Comparison of ENCODE assay signal across 1 cellular context in the genomic region with DNA sequence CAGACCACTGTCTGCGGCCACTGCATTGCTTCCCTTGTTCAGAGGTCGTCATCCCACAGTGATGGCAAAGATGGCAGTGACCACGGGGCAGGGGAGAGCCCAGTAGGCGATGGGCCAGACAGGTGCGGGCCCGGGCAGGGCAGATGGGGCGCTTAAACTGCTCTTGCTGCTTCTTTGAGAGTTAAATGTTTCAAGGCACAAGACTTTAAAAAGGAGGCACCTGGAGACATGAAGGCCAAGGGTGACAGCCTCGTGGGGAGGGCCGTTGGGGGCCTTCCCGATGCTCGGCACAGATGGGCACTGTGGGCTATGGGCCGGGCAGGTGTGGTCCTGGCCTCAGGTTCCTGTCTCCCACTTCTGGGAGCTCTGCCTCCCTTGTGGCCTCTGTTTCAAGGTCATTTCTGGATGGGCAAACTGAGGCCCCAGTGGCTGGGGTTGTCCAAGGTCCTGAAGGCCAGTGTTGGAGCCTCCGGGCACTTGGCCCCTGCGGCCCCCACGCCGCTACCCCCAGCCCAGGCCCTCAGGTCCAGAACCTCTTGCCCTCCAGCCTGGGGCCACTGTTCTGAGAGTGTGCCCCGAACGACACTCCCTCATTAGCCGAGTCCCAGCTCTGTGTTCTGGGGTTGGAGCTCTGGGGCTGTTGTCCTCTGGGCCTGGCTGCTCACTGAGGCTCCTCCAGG.
TF ChIP-seq lines count a peak whose summit lies in the region.

No MANE protein-coding gene starts in this region.

TF ChIP-seq in K562, 482 proteins besides CTCF, POLR2A, EP300 and RAD21 (continued from another document):
- TF ChIP-seq, protein P1, sequence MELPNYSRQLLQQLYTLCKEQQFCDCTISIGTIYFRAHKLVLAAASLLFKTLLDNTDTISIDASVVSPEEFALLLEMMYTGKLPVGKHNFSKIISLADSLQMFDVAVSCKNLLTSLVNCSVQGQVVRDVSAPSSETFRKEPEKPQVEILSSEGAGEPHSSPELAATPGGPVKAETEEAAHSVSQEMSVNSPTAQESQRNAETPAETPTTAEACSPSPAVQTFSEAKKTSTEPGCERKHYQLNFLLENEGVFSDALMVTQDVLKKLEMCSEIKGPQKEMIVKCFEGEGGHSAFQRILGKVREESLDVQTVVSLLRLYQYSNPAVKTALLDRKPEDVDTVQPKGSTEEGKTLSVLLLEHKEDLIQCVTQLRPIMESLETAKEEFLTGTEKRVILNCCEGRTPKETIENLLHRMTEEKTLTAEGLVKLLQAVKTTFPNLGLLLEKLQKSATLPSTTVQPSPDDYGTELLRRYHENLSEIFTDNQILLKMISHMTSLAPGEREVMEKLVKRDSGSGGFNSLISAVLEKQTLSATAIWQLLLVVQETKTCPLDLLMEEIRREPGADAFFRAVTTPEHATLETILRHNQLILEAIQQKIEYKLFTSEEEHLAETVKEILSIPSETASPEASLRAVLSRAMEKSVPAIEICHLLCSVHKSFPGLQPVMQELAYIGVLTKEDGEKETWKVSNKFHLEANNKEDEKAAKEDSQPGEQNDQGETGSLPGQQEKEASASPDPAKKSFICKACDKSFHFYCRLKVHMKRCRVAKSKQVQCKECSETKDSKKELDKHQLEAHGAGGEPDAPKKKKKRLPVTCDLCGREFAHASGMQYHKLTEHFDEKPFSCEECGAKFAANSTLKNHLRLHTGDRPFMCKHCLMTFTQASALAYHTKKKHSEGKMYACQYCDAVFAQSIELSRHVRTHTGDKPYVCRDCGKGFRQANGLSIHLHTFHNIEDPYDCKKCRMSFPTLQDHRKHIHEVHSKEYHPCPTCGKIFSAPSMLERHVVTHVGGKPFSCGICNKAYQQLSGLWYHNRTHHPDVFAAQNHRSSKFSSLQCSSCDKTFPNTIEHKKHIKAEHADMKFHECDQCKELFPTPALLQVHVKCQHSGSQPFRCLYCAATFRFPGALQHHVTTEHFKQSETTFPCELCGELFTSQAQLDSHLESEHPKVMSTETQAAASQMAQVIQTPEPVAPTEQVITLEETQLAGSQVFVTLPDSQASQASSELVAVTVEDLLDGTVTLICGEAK (IDR thresholded peaks at IDR 0.05): no peak
- TF ChIP-seq, protein P1 (CRISPR knock-in tag; IDR thresholded peaks at IDR 0.05): 0 out of 2 replicates have a peak, but pooled peaks have one; percentile 18
- TF ChIP-seq, protein P2, sequence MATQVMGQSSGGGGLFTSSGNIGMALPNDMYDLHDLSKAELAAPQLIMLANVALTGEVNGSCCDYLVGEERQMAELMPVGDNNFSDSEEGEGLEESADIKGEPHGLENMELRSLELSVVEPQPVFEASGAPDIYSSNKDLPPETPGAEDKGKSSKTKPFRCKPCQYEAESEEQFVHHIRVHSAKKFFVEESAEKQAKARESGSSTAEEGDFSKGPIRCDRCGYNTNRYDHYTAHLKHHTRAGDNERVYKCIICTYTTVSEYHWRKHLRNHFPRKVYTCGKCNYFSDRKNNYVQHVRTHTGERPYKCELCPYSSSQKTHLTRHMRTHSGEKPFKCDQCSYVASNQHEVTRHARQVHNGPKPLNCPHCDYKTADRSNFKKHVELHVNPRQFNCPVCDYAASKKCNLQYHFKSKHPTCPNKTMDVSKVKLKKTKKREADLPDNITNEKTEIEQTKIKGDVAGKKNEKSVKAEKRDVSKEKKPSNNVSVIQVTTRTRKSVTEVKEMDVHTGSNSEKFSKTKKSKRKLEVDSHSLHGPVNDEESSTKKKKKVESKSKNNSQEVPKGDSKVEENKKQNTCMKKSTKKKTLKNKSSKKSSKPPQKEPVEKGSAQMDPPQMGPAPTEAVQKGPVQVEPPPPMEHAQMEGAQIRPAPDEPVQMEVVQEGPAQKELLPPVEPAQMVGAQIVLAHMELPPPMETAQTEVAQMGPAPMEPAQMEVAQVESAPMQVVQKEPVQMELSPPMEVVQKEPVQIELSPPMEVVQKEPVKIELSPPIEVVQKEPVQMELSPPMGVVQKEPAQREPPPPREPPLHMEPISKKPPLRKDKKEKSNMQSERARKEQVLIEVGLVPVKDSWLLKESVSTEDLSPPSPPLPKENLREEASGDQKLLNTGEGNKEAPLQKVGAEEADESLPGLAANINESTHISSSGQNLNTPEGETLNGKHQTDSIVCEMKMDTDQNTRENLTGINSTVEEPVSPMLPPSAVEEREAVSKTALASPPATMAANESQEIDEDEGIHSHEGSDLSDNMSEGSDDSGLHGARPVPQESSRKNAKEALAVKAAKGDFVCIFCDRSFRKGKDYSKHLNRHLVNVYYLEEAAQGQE (CRISPR knock-in tag; IDR thresholded peaks at IDR 0.05; ENCODE audit: low read depth): peak; percentile 73; the same call in 1 of the 2 replicates
- TF ChIP-seq ZC3H4 (CRISPR knock-in tag; IDR thresholded peaks at IDR 0.05; ENCODE audit: borderline replicate concordance) (peak; percentile 93), TEAD4 (IDR thresholded peaks at IDR 0.05; ENCODE audit: low read length) (no peak), TEAD4 (CRISPR knock-in tag; IDR thresholded peaks at IDR 0.05; ENCODE audit: borderline replicate concordance) (peak; percentile 80; the same call in 1 of the 2 replicates), ZNF282 (CRISPR knock-in tag; IDR thresholded peaks at IDR 0.05) (peak; percentile 26; the same call in 1 of the 2 replicates), ZBTB1 (CRISPR knock-in tag; IDR thresholded peaks at IDR 0.05; ENCODE audit: borderline replicate concordance, low read depth) (0 out of 2 replicates have a peak, but pooled peaks have one; percentile 41), FUS (optimal IDR thresholded peaks at IDR 0.05; ENCODE audit: low read depth, low read length) (no peak), ESRRA (IDR thresholded peaks at IDR 0.05; ENCODE audit: borderline replicate concordance, low read depth) (peak; percentile 92), MECOM (CRISPR knock-in tag; IDR thresholded peaks at IDR 0.05) (no peak), EHMT2 (IDR thresholded peaks at IDR 0.05) (peak; percentile 86), CHCHD3 (CRISPR knock-in tag; IDR thresholded peaks at IDR 0.05) (no peak), IRF2 (CRISPR knock-in tag; IDR thresholded peaks at IDR 0.05) (0 out of 2 replicates have a peak, but pooled peaks have one; percentile 78), NR3C1 (CRISPR knock-in tag; IDR thresholded peaks at IDR 0.05) (0 out of 2 replicates have a peak, but pooled peaks have one; percentile 45), MIER1 (IDR thresholded peaks at IDR 0.05; ENCODE audit: low read depth) (peak; percentile 88), BRD9 (IDR thresholded peaks at IDR 0.05; ENCODE audit: low read depth, partially characterized antibody) (no peak), BRCA1 (IDR thresholded peaks at IDR 0.05) (no peak), BRCA1 (CRISPR knock-in tag; IDR thresholded peaks at IDR 0.05) (peak; percentile 80; the same call in 1 of the 2 replicates), PCBP1 (IDR thresholded peaks at IDR 0.05; ENCODE audit: low read depth, low read length, poor library complexity, severe bottlenecking) (peak; percentile 56)
- TF ChIP-seq, protein P3, sequence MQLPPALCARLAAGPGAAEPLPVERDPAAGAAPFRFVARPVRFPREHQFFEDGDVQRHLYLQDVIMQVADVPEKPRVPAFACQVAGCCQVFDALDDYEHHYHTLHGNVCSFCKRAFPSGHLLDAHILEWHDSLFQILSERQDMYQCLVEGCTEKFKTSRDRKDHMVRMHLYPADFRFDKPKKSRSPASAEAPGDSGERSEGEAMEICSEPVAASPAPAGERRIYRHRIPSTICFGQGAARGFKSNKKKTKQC (CRISPR knock-in tag; IDR thresholded peaks at IDR 0.05): peak; percentile 44; the same call in 1 of the 2 replicates
- TF ChIP-seq, protein P4, sequence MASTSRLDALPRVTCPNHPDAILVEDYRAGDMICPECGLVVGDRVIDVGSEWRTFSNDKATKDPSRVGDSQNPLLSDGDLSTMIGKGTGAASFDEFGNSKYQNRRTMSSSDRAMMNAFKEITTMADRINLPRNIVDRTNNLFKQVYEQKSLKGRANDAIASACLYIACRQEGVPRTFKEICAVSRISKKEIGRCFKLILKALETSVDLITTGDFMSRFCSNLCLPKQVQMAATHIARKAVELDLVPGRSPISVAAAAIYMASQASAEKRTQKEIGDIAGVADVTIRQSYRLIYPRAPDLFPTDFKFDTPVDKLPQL (IDR thresholded peaks at IDR 0.05; ENCODE audit: extremely low read depth, insufficient read length): no peak
- TF ChIP-seq, protein P5, sequence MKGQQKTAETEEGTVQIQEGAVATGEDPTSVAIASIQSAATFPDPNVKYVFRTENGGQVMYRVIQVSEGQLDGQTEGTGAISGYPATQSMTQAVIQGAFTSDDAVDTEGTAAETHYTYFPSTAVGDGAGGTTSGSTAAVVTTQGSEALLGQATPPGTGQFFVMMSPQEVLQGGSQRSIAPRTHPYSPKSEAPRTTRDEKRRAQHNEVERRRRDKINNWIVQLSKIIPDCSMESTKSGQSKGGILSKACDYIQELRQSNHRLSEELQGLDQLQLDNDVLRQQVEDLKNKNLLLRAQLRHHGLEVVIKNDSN (CRISPR knock-in tag; IDR thresholded peaks at IDR 0.05): peak; percentile 37; the same call in 1 of the 2 replicates
- TF ChIP-seq, protein P6, sequence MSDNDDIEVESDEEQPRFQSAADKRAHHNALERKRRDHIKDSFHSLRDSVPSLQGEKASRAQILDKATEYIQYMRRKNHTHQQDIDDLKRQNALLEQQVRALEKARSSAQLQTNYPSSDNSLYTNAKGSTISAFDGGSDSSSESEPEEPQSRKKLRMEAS (CRISPR knock-in tag; IDR thresholded peaks at IDR 0.05): peak; percentile 27; the same call in 1 of the 2 replicates
- TF ChIP-seq, protein P7, sequence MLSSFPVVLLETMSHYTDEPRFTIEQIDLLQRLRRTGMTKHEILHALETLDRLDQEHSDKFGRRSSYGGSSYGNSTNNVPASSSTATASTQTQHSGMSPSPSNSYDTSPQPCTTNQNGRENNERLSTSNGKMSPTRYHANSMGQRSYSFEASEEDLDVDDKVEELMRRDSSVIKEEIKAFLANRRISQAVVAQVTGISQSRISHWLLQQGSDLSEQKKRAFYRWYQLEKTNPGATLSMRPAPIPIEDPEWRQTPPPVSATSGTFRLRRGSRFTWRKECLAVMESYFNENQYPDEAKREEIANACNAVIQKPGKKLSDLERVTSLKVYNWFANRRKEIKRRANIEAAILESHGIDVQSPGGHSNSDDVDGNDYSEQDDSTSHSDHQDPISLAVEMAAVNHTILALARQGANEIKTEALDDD (IDR thresholded peaks at IDR 0.05): no peak
- TF ChIP-seq, protein P8, sequence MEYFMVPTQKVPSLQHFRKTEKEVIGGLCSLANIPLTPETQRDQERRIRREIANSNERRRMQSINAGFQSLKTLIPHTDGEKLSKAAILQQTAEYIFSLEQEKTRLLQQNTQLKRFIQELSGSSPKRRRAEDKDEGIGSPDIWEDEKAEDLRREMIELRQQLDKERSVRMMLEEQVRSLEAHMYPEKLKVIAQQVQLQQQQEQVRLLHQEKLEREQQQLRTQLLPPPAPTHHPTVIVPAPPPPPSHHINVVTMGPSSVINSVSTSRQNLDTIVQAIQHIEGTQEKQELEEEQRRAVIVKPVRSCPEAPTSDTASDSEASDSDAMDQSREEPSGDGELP (CRISPR knock-in tag; IDR thresholded peaks at IDR 0.05; ENCODE audit: borderline replicate concordance): peak; percentile 43; the same call in 1 of the 2 replicates
TF ChIP-seq in K562: peak in this region for 23.
